ENCODE assay signal across 1 cellular context in the genomic region with DNA sequence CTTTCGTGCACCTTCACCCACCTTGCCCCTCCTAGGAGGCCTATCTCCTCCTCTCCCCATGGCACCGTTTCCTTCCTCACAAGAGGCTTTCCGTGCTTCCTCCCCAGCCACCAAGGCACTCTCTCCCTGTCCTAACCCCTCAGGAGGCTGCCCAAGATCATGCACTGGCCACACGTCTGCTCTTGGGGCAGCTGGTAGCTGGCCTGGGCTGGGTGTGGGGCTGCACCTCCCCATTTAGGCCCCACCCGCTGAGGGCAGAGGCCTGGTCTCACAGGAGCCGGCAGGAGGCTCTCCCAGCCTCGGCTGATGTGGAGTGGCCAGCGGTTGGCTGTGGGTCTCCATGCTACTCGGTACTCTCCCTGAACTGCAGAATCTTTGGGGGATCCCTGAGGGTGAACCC.
TF ChIP-seq lines count a peak whose summit lies in the region.

No MANE protein-coding gene starts in this region.

TF ChIP-seq in GM23338, 12 proteins besides CTCF, POLR2A, EP300 and RAD21 (continued from another document):
- TF ChIP-seq, protein P1, sequence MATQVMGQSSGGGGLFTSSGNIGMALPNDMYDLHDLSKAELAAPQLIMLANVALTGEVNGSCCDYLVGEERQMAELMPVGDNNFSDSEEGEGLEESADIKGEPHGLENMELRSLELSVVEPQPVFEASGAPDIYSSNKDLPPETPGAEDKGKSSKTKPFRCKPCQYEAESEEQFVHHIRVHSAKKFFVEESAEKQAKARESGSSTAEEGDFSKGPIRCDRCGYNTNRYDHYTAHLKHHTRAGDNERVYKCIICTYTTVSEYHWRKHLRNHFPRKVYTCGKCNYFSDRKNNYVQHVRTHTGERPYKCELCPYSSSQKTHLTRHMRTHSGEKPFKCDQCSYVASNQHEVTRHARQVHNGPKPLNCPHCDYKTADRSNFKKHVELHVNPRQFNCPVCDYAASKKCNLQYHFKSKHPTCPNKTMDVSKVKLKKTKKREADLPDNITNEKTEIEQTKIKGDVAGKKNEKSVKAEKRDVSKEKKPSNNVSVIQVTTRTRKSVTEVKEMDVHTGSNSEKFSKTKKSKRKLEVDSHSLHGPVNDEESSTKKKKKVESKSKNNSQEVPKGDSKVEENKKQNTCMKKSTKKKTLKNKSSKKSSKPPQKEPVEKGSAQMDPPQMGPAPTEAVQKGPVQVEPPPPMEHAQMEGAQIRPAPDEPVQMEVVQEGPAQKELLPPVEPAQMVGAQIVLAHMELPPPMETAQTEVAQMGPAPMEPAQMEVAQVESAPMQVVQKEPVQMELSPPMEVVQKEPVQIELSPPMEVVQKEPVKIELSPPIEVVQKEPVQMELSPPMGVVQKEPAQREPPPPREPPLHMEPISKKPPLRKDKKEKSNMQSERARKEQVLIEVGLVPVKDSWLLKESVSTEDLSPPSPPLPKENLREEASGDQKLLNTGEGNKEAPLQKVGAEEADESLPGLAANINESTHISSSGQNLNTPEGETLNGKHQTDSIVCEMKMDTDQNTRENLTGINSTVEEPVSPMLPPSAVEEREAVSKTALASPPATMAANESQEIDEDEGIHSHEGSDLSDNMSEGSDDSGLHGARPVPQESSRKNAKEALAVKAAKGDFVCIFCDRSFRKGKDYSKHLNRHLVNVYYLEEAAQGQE (IDR thresholded peaks at IDR 0.05; ENCODE audit: unreplicated experiment), result no peak
- TF ChIP-seq EZH2phosphoT487 (IDR thresholded peaks at IDR 0.05; ENCODE audit: unreplicated experiment) (no peak), ZNF331 (CRISPR knock-in tag; IDR thresholded peaks at IDR 0.05; ENCODE audit: low read depth) (no peak), CREB1 (CRISPR knock-in tag; IDR thresholded peaks at IDR 0.05; ENCODE audit: low read depth) (no peak), EZH2 (IDR thresholded peaks at IDR 0.05; ENCODE audit: low read depth, unreplicated experiment) (no peak), STAT1 (IDR thresholded peaks at IDR 0.05; ENCODE audit: unreplicated experiment) (no peak), ZNF114 (CRISPR knock-in tag; IDR thresholded peaks at IDR 0.05) (no peak)
- TF ChIP-seq, protein P2, sequence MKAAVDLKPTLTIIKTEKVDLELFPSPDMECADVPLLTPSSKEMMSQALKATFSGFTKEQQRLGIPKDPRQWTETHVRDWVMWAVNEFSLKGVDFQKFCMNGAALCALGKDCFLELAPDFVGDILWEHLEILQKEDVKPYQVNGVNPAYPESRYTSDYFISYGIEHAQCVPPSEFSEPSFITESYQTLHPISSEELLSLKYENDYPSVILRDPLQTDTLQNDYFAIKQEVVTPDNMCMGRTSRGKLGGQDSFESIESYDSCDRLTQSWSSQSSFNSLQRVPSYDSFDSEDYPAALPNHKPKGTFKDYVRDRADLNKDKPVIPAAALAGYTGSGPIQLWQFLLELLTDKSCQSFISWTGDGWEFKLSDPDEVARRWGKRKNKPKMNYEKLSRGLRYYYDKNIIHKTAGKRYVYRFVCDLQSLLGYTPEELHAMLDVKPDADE (IDR thresholded peaks at IDR 0.05), result no peak
